Comparison of ENCODE assay signal across 1 cellular context in the genomic region with DNA sequence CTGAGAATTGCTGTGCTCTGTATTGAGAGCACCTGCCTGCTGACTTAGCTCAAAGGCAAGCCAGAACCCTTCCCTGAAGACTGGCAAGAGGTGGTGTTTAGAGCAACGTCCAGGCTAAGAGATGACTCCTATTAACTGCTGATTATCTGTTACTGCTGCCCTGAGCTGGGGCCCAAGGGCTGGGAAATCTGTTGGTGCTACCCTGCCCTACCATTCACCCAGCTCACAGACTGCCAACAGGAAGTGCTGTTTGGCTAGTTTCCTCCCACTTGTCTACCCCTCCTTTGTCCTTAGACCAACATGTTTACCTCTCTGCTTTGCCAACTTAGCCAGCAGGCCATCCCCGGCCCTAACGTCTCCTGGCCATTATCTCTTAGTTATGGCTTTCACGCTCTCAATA.
TF ChIP-seq lines count a peak whose summit lies in the region.

No MANE protein-coding gene starts in this region.

TF ChIP-seq in endothelial cell of umbilical vein, 7 proteins besides CTCF, POLR2A, EP300 and RAD21:
- no peak for TF ChIP-seq MYC (IDR thresholded peaks at IDR 0.05; ENCODE audit: low read depth, low read length)
- TF ChIP-seq GATA2 (IDR thresholded peaks at IDR 0.05; ENCODE audit: insufficient read depth, insufficient read length, low read depth, low read length): no peak
- no peak for TF ChIP-seq JUN (IDR thresholded peaks at IDR 0.05; ENCODE audit: borderline replicate concordance, insufficient read depth, insufficient read length, low read depth)
- TF ChIP-seq FOS (IDR thresholded peaks at IDR 0.05; ENCODE audit: borderline replicate concordance, insufficient read depth, low read length): no peak
- TF ChIP-seq, protein P1, sequence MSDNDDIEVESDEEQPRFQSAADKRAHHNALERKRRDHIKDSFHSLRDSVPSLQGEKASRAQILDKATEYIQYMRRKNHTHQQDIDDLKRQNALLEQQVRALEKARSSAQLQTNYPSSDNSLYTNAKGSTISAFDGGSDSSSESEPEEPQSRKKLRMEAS (IDR thresholded peaks at IDR 0.05; ENCODE audit: insufficient read depth, insufficient read length): no peak
- no peak for TF ChIP-seq EZH2 (IDR thresholded peaks at IDR 0.05; ENCODE audit: borderline replicate concordance, low read depth, low read length, severe bottlenecking)
- no peak for TF ChIP-seq POLR2AphosphoS5 (IDR thresholded peaks at IDR 0.05; ENCODE audit: insufficient read depth, low read depth, low read length)
TF ChIP-seq in endothelial cell of umbilical vein: peak in this region for 0.
